Comparison of ENCODE assay signal across 35 cellular contexts in genomic region chr11:102824541-102824940, GRCh38. TPM values are rescaled to one million over a fixed set of nuclear protein-coding genes. Genes with fewer than 3 reads are reported as not detected.
"Had no signal": no experiment of that assay in that cellular context is flagged by ENCODE, and none has a peak within 500 bp of the region (broad histone marks: within the 10 kb centered on the region; RNA-seq: fewer than 3 reads in every experiment).

No MANE protein-coding gene starts in this region.

- ATAC-seq: gastrocnemius medialis; left lobe of liver; mucosa of descending colon; naive thymus-derived CD4-positive, alpha-beta T cell; sciatic nerve; stimulated activated memory B cell treated with anti-CD40 and anti-IgM and Interleukin-4, amounts not matched to agents 10 μg/mL and 1 μg/mL and 100 μg/mL, for 72 hours; stimulated activated naive CD8-positive, alpha-beta T cell treated with anti-CD3 and anti-CD28 coated beads, Interleukin-15, Interleukin-2, amounts not matched to agents 100 U/mL and 50 U/mL, for 24 hours had no signal

- H3K4me1 ChIP-seq: colonic mucosa, gastrocnemius medialis, neural progenitor cell, prostate gland, right atrium auricular region, testis, tibial artery had no signal

- H3K4me1 Mint-ChIP-seq: endodermal cell; nephron; neural progenitor cell; stimulated activated memory B cell treated with anti-CD40 and anti-IgM and Interleukin-4, amounts not matched to agents 10 μg/mL and 1 μg/mL and 100 μg/mL, for 72 hours had no signal

- H3K36me3 Mint-ChIP-seq: naive thymus-derived CD4-positive, alpha-beta T cell; neural progenitor cell; stimulated activated memory B cell treated with anti-CD40 and anti-IgM and Interleukin-4, amounts not matched to agents 10 μg/mL and 1 μg/mL and 100 μg/mL, for 72 hours; type B pancreatic cell had no signal

- H3K9me3 ChIP-seq: colonic mucosa, esophagus squamous epithelium, gastrocnemius medialis, mucosa of descending colon, prostate gland, right atrium auricular region, testis, tibial artery had no signal

- H3K36me3 ChIP-seq: colonic mucosa, esophagus squamous epithelium, gastrocnemius medialis, neural progenitor cell, prostate gland, right atrium auricular region, tibial artery had no signal

- H3K27ac Mint-ChIP-seq: dendritic cell treated with granulocyte-macrophage colony-stimulating factor and Interleukin-4, amounts not matched to agents 40 ng/mL and 50 ng/mL, for 4 days; endodermal cell; mesothelial cell of epicardium; naive thymus-derived CD4-positive, alpha-beta T cell; nephron; neural progenitor cell; stimulated activated memory B cell treated with anti-CD40 and anti-IgM and Interleukin-4, amounts not matched to agents 10 μg/mL and 1 μg/mL and 100 μg/mL, for 72 hours; type B pancreatic cell had no signal

- H3K27ac ChIP-seq: colonic mucosa, esophagus squamous epithelium, gastrocnemius medialis, neural progenitor cell, prostate gland, right atrium auricular region, testis, tibial artery had no signal

- H3K27me3 Mint-ChIP-seq: type B pancreatic cell had no signal

- H3K4me3 ChIP-seq: colonic mucosa, esophagus squamous epithelium, gastrocnemius medialis, lung, mucosa of descending colon, neural progenitor cell, prostate gland, right atrium auricular region, smooth muscle cell, testis, tibial artery had no signal

- H3K4me3 Mint-ChIP-seq: dendritic cell treated with granulocyte-macrophage colony-stimulating factor and Interleukin-4, amounts not matched to agents 40 ng/mL and 50 ng/mL, for 4 days; endodermal cell; mesothelial cell of epicardium; naive thymus-derived CD4-positive, alpha-beta T cell; nephron; neural progenitor cell; stimulated activated memory B cell treated with anti-CD40 and anti-IgM and Interleukin-4, amounts not matched to agents 10 μg/mL and 1 μg/mL and 100 μg/mL, for 72 hours; type B pancreatic cell had no signal

- H3K9me3 Mint-ChIP-seq: dendritic cell treated with granulocyte-macrophage colony-stimulating factor and Interleukin-4, amounts not matched to agents 40 ng/mL and 50 ng/mL, for 4 days; stimulated activated memory B cell treated with anti-CD40 and anti-IgM and Interleukin-4, amounts not matched to agents 10 μg/mL and 1 μg/mL and 100 μg/mL, for 72 hours; type B pancreatic cell had no signal

- H3K27me3 ChIP-seq: colonic mucosa, gastrocnemius medialis, neural progenitor cell, right atrium auricular region, testis, tibial artery had no signal

- DNase-seq: colonic mucosa; effector CD8-positive, alpha-beta T cell; endodermal cell; erythroblast; esophagus squamous epithelium; gastrocnemius medialis; head of caudate nucleus; kidney; mesenchymal stem cell; mucosa of descending colon; naive thymus-derived CD4-positive, alpha-beta T cell; nucleus accumbens; stimulated activated CD4-positive, alpha-beta T cell treated with anti-CD3 and anti-CD28 coated beads, Interleukin-2, amount 100 ng/mL, for 24 hours; stimulated activated CD4-positive, alpha-beta T cell treated with anti-CD3 and anti-CD28 coated beads, Interleukin-4, amount 100 ng/mL, for 24 hours; stimulated activated naive CD8-positive, alpha-beta T cell treated with anti-CD3 and anti-CD28 coated beads, Interleukin-15, Interleukin-2, amounts not matched to agents 100 U/mL and 50 U/mL, for 24 hours; substantia nigra; testis; tibial artery had no signal

RNA-seq across cellular contexts. Expression of gene MMP3, which starts 18.9 kb away (rescaled TPM):
- total RNA-seq: cerebellum; endodermal cell; esophagus squamous epithelium; glomerular endothelial cell; left lobe of liver; liver; mesothelial cell of epicardium; naive thymus-derived CD4-positive, alpha-beta T cell; osteocyte; right atrium auricular region; testis had no signal

RNA-seq across cellular contexts. Expression of gene MMP1, which starts 26.6 kb away (rescaled TPM):
- total RNA-seq: cerebellum; endodermal cell; gastrocnemius medialis; left lobe of liver; naive thymus-derived CD4-positive, alpha-beta T cell; osteocyte had no signal

RNA-seq across cellular contexts. Expression of gene MMP10, which starts 44.1 kb away (rescaled TPM):
- total RNA-seq: cerebellum; endodermal cell; esophagus squamous epithelium; gastrocnemius medialis; kidney; left lobe of liver; liver; mesothelial cell of epicardium; naive thymus-derived CD4-positive, alpha-beta T cell; osteocyte; right atrium auricular region; sciatic nerve; urinary bladder had no signal

RNA-seq across cellular contexts. Expression of gene MMP12, which starts 50.2 kb away (rescaled TPM):
- total RNA-seq: cerebellum; endodermal cell; gastrocnemius medialis; glomerular endothelial cell; kidney; left lobe of liver; liver; mesothelial cell of epicardium; naive thymus-derived CD4-positive, alpha-beta T cell; osteocyte; prostate gland; right atrium auricular region had no signal
